In the genomic region with DNA sequence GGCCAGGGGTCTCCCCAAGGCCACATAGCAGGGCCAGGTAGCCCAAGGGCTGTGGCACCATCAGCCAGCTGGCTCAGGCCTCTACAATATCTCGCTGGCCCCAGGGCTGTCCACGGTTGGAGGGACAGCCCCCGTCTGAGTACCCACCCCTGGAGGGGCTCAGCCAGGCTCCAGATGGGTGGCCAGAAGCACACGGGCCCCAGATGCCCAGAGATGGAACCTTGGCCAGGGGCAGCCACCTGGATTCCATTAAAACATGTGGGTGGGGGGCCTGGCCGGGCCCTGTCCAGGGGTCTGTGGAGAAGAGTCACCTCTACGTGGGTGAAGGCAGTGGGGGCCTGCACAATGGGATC, we compare ENCODE assay signal across 19 cellular contexts. TPM values are rescaled to one million over a fixed set of nuclear protein-coding genes. Genes with fewer than 3 reads are reported as not detected.
A peak's percentile ranks its signal among the peaks of the same experiment; 100 is the strongest.
DNase-seq lines count a peak whose midpoint lies in the region; ATAC-seq and TF ChIP-seq lines count a peak whose summit lies in the region.
"Had no signal": no experiment of that assay in that cellular context is flagged by ENCODE, and none has a peak within 500 bp of the region (broad histone marks: within the 10 kb centered on the region; RNA-seq: fewer than 3 reads in every experiment).

No MANE protein-coding gene starts in this region.

- peaks cover 1% of the 10 kb centered on the region; the same call in 1 of the 2 replicates for H3K27me3 Mint-ChIP-seq in HFFc6 (ENCODE audit: insufficient read depth)
- H3K27me3 Mint-ChIP-seq: activated CD4-positive, alpha-beta T cell treated with anti-CD3 and anti-CD28 coated beads, Interleukin-2, amount 10 ng/mL, durations not matched to agents 24 days and 14 days; naive thymus-derived CD4-positive, alpha-beta T cell; T-cell had no signal

- ATAC-seq in thoracic aorta (ENCODE audit: insufficient number of reproducible peaks, low FRiP score, low read depth), result no peak
- ATAC-seq: T-cell had no signal

- peaks cover 7% of the 10 kb centered on the region for H4K20me1 ChIP-seq in osteoblast (ENCODE audit: insufficient read depth, low read length)

- peak overlapping the region; percentile 59 for H3K27ac Mint-ChIP-seq in HFFc6
- H3K27ac Mint-ChIP-seq: activated CD4-positive, alpha-beta T cell treated with anti-CD3 and anti-CD28 coated beads, Interleukin-2, amount 10 ng/mL, durations not matched to agents 24 days and 14 days; activated T-helper 2 cell treated with anti-CD3 and anti-CD28 coated beads, Interferon-gamma antibody, Interleukin-2, Interleukin-4, amounts not matched to agents 10 μg/mL and 5 μg/mL and 100 μg/mL, durations not matched to agents 14 hours and 24 hours and 36 hours; naive thymus-derived CD4-positive, alpha-beta T cell; T-cell had no signal

- POLR2A ChIA-PET in GM10248 (lab: Yijun Ruan, JAX), result no interaction called here

- peaks cover 67% of the 10 kb centered on the region for H3K4me1 Mint-ChIP-seq in HFFc6 (ENCODE audit: low read depth)
- H3K4me1 Mint-ChIP-seq: activated CD4-positive, alpha-beta T cell treated with anti-CD3 and anti-CD28 coated beads, Interleukin-2, amount 10 ng/mL, durations not matched to agents 24 days and 14 days had no signal

- H2AFZ ChIP-seq in osteoblast (ENCODE audit: low read length), result no peak overlapping the region

- H3K9me3 ChIP-seq in ascending aorta (no peaks in the 10 kb centered on the region), osteoblast (ENCODE audit: low read depth, low read length) (no peaks in the 10 kb centered on the region), thoracic aorta (no peaks in the 10 kb centered on the region)
- H3K9me3 ChIP-seq: spleen had no signal

- no peak overlapping the region for H3K4me2 ChIP-seq in osteoblast (ENCODE audit: insufficient read depth, low read length)

- TF ChIP-seq CTCF in HFFc6 (IDR thresholded peaks at IDR 0.05) (no peak), ascending aorta (IDR thresholded peaks at IDR 0.05) (no peak), osteoblast (IDR thresholded peaks at IDR 0.05; ENCODE audit: extremely low read depth, low read depth, low read length) (no peak), thoracic aorta (IDR thresholded peaks at IDR 0.05) (no peak), GM10248 (IDR thresholded peaks at IDR 0.05; ENCODE audit: control extremely low read depth, extremely low read depth, low read depth, missing control alignments) (no peak)

- no peak overlapping the region for H3K4me3 Mint-ChIP-seq in HFFc6
- H3K4me3 Mint-ChIP-seq: activated CD4-positive, alpha-beta T cell treated with anti-CD3 and anti-CD28 coated beads, Interleukin-2, amount 10 ng/mL, durations not matched to agents 24 days and 14 days; naive thymus-derived CD4-positive, alpha-beta T cell; T-cell had no signal

- peaks cover 17% of the 10 kb centered on the region for H3K36me3 Mint-ChIP-seq in HFFc6 (ENCODE audit: low read depth)
- H3K36me3 Mint-ChIP-seq: naive thymus-derived CD4-positive, alpha-beta T cell; T-cell had no signal

- H3K79me2 ChIP-seq in osteoblast (ENCODE audit: insufficient read depth, low read length), result peaks cover 26% of the 10 kb centered on the region

- peak overlapping the region; percentile 0 to 27 for H3K4me3 ChIP-seq in ascending aorta
- H3K4me3 ChIP-seq in osteoblast (ENCODE audit: insufficient read depth, low read length), result no peak overlapping the region
- peak overlapping the region; percentile 53 for H3K4me3 ChIP-seq in thoracic aorta
- H3K4me3 ChIP-seq: cardiac muscle cell, spleen had no signal

- H3K27me3 ChIP-seq in ascending aorta (no peaks in the 10 kb centered on the region), osteoblast (ENCODE audit: insufficient read depth, low read length) (no peaks in the 10 kb centered on the region), thoracic aorta (replicated peaks; ENCODE audit: insufficient read depth) (no peaks in the 10 kb centered on the region)
- H3K27me3 ChIP-seq: cardiac muscle cell had no signal

- no peak for DNase-seq in HFFc6
- DNase-seq in ascending aorta (ENCODE audit: low spot score in 2 of 2), result no peak
- DNase-seq in osteoblast (ENCODE audit: insufficient read length, low spot score, missing footprints), result peak; percentile 65
- no peak for DNase-seq in thoracic aorta (ENCODE audit: low spot score)
- no peak for DNase-seq in NCI-H510A treated with DMSO at 0.1 percent for 48 hours (lab: John Stamatoyannopoulos, UW)
- no peak for DNase-seq in NCI-H1930 (lab: John Stamatoyannopoulos, UW)
- no peak for DNase-seq in GM10248 (ENCODE audit: extremely low spot score)
- DNase-seq: activated CD4-positive, alpha-beta T cell treated with anti-CD3 and anti-CD28 coated beads, Interleukin-2, amount 10 ng/mL, durations not matched to agents 24 days and 14 days; KG1; naive thymus-derived CD4-positive, alpha-beta T cell; NCI-H2029 treated with DMSO at 0.1 percent for 48 hours; NCI-H446 treated with DMSO at 0.1 percent for 48 hours; spleen; stimulated activated CD4-positive, alpha-beta T cell treated with anti-CD3 and anti-CD28 coated beads, Interleukin-4, amount 100 ng/mL, for 4 hours; substantia nigra; T-cell had no signal

- intact Hi-C loops in ascending aorta (cut with DNase I), result no loop called here

- CTCF ChIA-PET in GM10248 (lab: Yijun Ruan, JAX), result no interaction called here

- H3K36me3 ChIP-seq in ascending aorta, result peaks cover 9 to 24% of the 10 kb centered on the region in 2 donors
- H3K36me3 ChIP-seq in osteoblast (ENCODE audit: insufficient read depth, low read length), result no peaks in the 10 kb centered on the region
- peaks cover 14% of the 10 kb centered on the region for H3K36me3 ChIP-seq in thoracic aorta
- H3K36me3 ChIP-seq: cardiac muscle cell, spleen had no signal

- H3K4me1 ChIP-seq in ascending aorta (peaks cover 60 to 79% of the 10 kb centered on the region in 2 donors), osteoblast (ENCODE audit: insufficient read depth, low read length) (peaks cover 22% of the 10 kb centered on the region), thoracic aorta (ENCODE audit: control insufficient read depth in 1 of 2, low read depth in 2 of 2) (peaks cover 66 to 83% of the 10 kb centered on the region in 2 donors)

- H3K9me3 Mint-ChIP-seq in HFFc6, result no peaks in the 10 kb centered on the region
- H3K9me3 Mint-ChIP-seq: activated CD4-positive, alpha-beta T cell treated with anti-CD3 and anti-CD28 coated beads, Interleukin-2, amount 10 ng/mL, durations not matched to agents 24 days and 14 days; activated T-helper 2 cell treated with anti-CD3 and anti-CD28 coated beads, Interferon-gamma antibody, Interleukin-2, Interleukin-4, amounts not matched to agents 10 μg/mL and 5 μg/mL and 100 μg/mL, durations not matched to agents 14 hours and 24 hours and 36 hours; naive thymus-derived CD4-positive, alpha-beta T cell; T-cell had no signal

- peak overlapping the region; percentile 91 to 94 for H3K27ac ChIP-seq in ascending aorta
- peak overlapping the region; percentile 37 for H3K27ac ChIP-seq in osteoblast (ENCODE audit: low read depth, low read length)
- peak overlapping the region; percentile 92 for H3K27ac ChIP-seq in thoracic aorta
- H3K27ac ChIP-seq: cardiac muscle cell, epithelial cell of prostate, spleen had no signal

RNA-seq across cellular contexts. Expression of gene CSPG4, which starts 8.4 kb away (rescaled TPM):
- 100 to 1,000 TPM in 1 of 6 experiments, 10 to 100 TPM in 5; 81.2 to 111 (median 95.7) TPM for total RNA-seq in HFFc6 (2021; fragmentation: NEBNext Ultra II Directional; extraction: Animal tissue kit (Norgen Biotek cat#: 25700))
- total RNA-seq in ascending aorta, result 258 TPM
- total RNA-seq in osteoblast, result 11.5 and 20.3 TPM in 2 replicates
- total RNA-seq in thoracic aorta, result 100 to 1,000 TPM; 252 to 263 TPM
- total RNA-seq: activated CD4-positive, alpha-beta T cell treated with anti-CD3 and anti-CD28 coated beads, Interleukin-2, amount 10 ng/mL, durations not matched to agents 24 days and 14 days; naive thymus-derived CD4-positive, alpha-beta T cell had no signal

RNA-seq across cellular contexts. Expression of gene SNX33, which starts 56.5 kb away (rescaled TPM):
- total RNA-seq in HFFc6 (2021; fragmentation: NEBNext Ultra II Directional; extraction: Animal tissue kit (Norgen Biotek cat#: 25700)), result 10 to 100 TPM; 23.3 to 28.1 (median 25.3) TPM
- total RNA-seq in ascending aorta, result 53.5 TPM
- 38.0 and 39.8 TPM in 2 replicates for total RNA-seq in osteoblast
- total RNA-seq in thoracic aorta, result 10 to 100 TPM; 45.1 to 57.3 TPM

Comparison
In these comparisons a context has a peak if more than half of its experiments do, and no peak if none do; other contexts are left out.
1. H3K27ac ChIP-seq: peak in every context shown above with its lines; median percentile 92 in ascending aorta; 92 in thoracic aorta; 37 in osteoblast.